In the genomic region with DNA sequence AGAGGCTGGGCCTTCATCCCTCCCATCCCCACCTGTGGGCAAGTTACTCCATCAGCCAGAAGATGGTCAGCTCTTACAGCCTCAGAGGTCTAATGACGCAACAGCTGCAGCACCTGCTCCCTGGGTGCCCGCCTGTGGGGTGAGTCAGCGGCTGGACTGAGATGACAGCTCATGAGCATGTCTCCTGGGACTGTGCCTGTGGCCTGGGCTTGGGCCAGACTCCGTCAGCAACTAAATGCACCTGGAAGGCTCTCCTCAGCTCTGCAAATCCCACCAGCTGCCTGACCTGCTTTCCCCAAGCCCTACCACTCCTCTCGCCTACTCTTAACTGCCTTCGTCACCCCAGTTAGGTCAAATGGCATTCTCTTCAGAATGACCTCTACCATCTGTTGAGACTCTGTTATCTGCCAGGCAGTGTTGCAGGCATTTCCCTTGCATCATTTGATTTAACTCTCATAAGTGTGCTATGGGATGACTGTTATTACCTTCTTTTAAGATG, we compare ENCODE assay signal across 8 cellular contexts. TPM values are rescaled to one million over a fixed set of nuclear protein-coding genes. Genes with fewer than 3 reads are reported as not detected.
A peak's percentile ranks its signal among the peaks of the same experiment; 100 is the strongest.
DNase-seq lines count a peak whose midpoint lies in the region; ATAC-seq, FAIRE-seq and TF ChIP-seq lines count a peak whose summit lies in the region.

No MANE protein-coding gene starts in this region.

- FAIRE-seq in astrocyte (lab: Jason Lieb, UNC), result no peak

- no peaks in the 10 kb centered on the region for H3K4me1 Mint-ChIP-seq in stimulated activated naive CD8-positive, alpha-beta T cell treated with anti-CD3 and anti-CD28 coated beads, Interleukin-15, amount 100 ng/mL, for 72 hours
- H3K4me1 Mint-ChIP-seq in astrocyte (ENCODE audit: low read depth, unreplicated experiment), result peaks cover 16% of the 10 kb centered on the region

- peak; percentile 36 for ATAC-seq in stimulated activated naive CD8-positive, alpha-beta T cell treated with anti-CD3 and anti-CD28 coated beads, Interleukin-15, Interleukin-2, amounts not matched to agents 100 U/mL and 50 U/mL, for 24 hours
- no peak for ATAC-seq in stimulated activated naive CD8-positive, alpha-beta T cell treated with anti-CD3 and anti-CD28 coated beads, Interleukin-15, amount 100 ng/mL, for 72 hours
- ATAC-seq in psoas muscle, result peak; percentile 87 to 95 (median 90)
- no peak for ATAC-seq in GM19324 (IDR thresholded peaks at IDR 0.05; ENCODE audit: low FRiP score, unreplicated experiment)

- TF ChIP-seq CTCF in astrocyte (IDR thresholded peaks at IDR 0.05; ENCODE audit: insufficient read depth, low read depth, low read length), result no peak
- TF ChIP-seq CTCF in psoas muscle (IDR thresholded peaks at IDR 0.05), result no peak

- H3K4me3 Mint-ChIP-seq in stimulated activated naive CD8-positive, alpha-beta T cell treated with anti-CD3 and anti-CD28 coated beads, Interleukin-15, amount 100 ng/mL, for 72 hours, result no peak overlapping the region
- H3K4me3 Mint-ChIP-seq in astrocyte (ENCODE audit: unreplicated experiment), result no peak overlapping the region

- H3K27ac ChIP-seq in astrocyte (ENCODE audit: low read depth, low read length) (peak overlapping the region; percentile 49), psoas muscle (peak overlapping the region; percentile 85)

- peaks cover 18% of the 10 kb centered on the region for H3K4me1 ChIP-seq in astrocyte (ENCODE audit: insufficient read depth, low read length)
- peaks cover 30% of the 10 kb centered on the region for H3K4me1 ChIP-seq in psoas muscle

- no peak overlapping the region for H3K27ac Mint-ChIP-seq in stimulated activated naive CD8-positive, alpha-beta T cell treated with anti-CD3 and anti-CD28 coated beads, Interleukin-15, amount 100 ng/mL, for 72 hours
- H3K27ac Mint-ChIP-seq in astrocyte (ENCODE audit: unreplicated experiment), result peak overlapping the region; percentile 36

- peak overlapping the region; percentile 25 for H3K9ac ChIP-seq in astrocyte (ENCODE audit: low read length)

- H3K27me3 ChIP-seq in astrocyte (ENCODE audit: insufficient read depth, low read length) (no peaks in the 10 kb centered on the region), psoas muscle (ENCODE audit: insufficient read depth in 3 of 3, low read length in 2 of 3) (no peaks in the 10 kb centered on the region)

- intact Hi-C loops in psoas muscle (cut with DNase I), result loop anchor here (1.0 to 5.0 kb wide), 4 partner anchors 41 to 51 kb away; a partner anchor contains a TSS

- no peak overlapping the region for H3K4me3 ChIP-seq in astrocyte (ENCODE audit: insufficient read depth, low read depth, low read length)
- no peak overlapping the region for H3K4me3 ChIP-seq in psoas muscle

- DNase-seq in stimulated activated naive CD8-positive, alpha-beta T cell treated with anti-CD3 and anti-CD28 coated beads, Interleukin-15, Interleukin-2, amounts not matched to agents 100 U/mL and 50 U/mL, for 24 hours, result no peak
- no peak for DNase-seq in stimulated activated naive CD8-positive, alpha-beta T cell treated with anti-CD3 and anti-CD28 coated beads, Interleukin-15, amount 100 ng/mL, for 72 hours
- DNase-seq in HT1080 (ENCODE audit: low read depth), result peak; percentile 98
- peak; percentile 99 for DNase-seq in astrocyte (ENCODE audit: low read depth)
- peak; percentile 90 to 98 for DNase-seq in psoas muscle
- DNase-seq in activated CD4-positive, alpha-beta T cell treated with anti-CD3 and anti-CD28 coated beads for 1 hour, result no peak
- DNase-seq in Ammon's horn (ENCODE audit: low spot score), result no peak

- H3K4me2 ChIP-seq in astrocyte (ENCODE audit: low read length), result peak overlapping the region; percentile 31

- H3K9me3 ChIP-seq in astrocyte (ENCODE audit: insufficient read depth, low read depth, low read length) (peaks cover 4% of the 10 kb centered on the region), psoas muscle (no peaks in the 10 kb centered on the region)

- WGBS in psoas muscle, 3 donors, result 20 to 34% (median 30%) methylated on average over 6 of the region's 6 CpGs

- H3K9me3 Mint-ChIP-seq in stimulated activated naive CD8-positive, alpha-beta T cell treated with anti-CD3 and anti-CD28 coated beads, Interleukin-15, amount 100 ng/mL, for 72 hours, result no peaks in the 10 kb centered on the region
- H3K9me3 Mint-ChIP-seq in astrocyte (ENCODE audit: unreplicated experiment), result peaks cover 19% of the 10 kb centered on the region

- H4K20me1 ChIP-seq in astrocyte (ENCODE audit: insufficient read depth, low read length), result no peaks in the 10 kb centered on the region

- H2AFZ ChIP-seq in astrocyte (ENCODE audit: low read depth, low read length), result no peak overlapping the region

- peaks cover 1% of the 10 kb centered on the region for H3K36me3 Mint-ChIP-seq in astrocyte (ENCODE audit: low read depth, unreplicated experiment)

- no peaks in the 10 kb centered on the region for H3K27me3 Mint-ChIP-seq in stimulated activated naive CD8-positive, alpha-beta T cell treated with anti-CD3 and anti-CD28 coated beads, Interleukin-15, amount 100 ng/mL, for 72 hours
- peaks cover 2% of the 10 kb centered on the region for H3K27me3 Mint-ChIP-seq in astrocyte (ENCODE audit: low read depth, unreplicated experiment)

- H3K79me2 ChIP-seq in astrocyte (ENCODE audit: insufficient read depth, low read length), result no peaks in the 10 kb centered on the region

- H3K36me3 ChIP-seq in astrocyte (ENCODE audit: insufficient read depth, low read length), result no peaks in the 10 kb centered on the region
- H3K36me3 ChIP-seq in psoas muscle (ENCODE audit: insufficient read depth in 1 of 2, low read depth in 1 of 2), result no peaks in the 10 kb centered on the region

RNA-seq across cellular contexts. Expression of a gene that starts 47.7 kb away (rescaled TPM):
- 36.6 and 48.2 TPM in 2 replicates for total RNA-seq in HT1080 (2014; rRNA removed; shearing (Covaris generic))
- polyA plus RNA-seq in HT1080 (2015; cell fraction: cytosol; rRNA removed), result 36.0 and 40.9 TPM in 2 replicates
- 65.5 and 67.1 TPM in 2 replicates for polyA plus RNA-seq in HT1080 (2015; cell fraction: nucleus; rRNA removed)
- total RNA-seq in astrocyte (37.0 and 40.3 TPM in 2 replicates), psoas muscle (100 to 1,000 TPM in 1 of 4 donors, 10 to 100 TPM in 3; 37.0 to 494 (median 96.6) TPM)
- 100 to 1,000 TPM in 1 of 3 donors, 10 to 100 TPM in 2; 43.4 to 115 (median 57.8) TPM for polyA plus RNA-seq in psoas muscle

Comparison
In these comparisons a context has a peak if more than half of its experiments do, and no peak if none do; other contexts are left out.
1. ATAC-seq: peak in stimulated activated naive CD8-positive, alpha-beta T cell treated with anti-CD3 and anti-CD28 coated beads, Interleukin-15, Interleukin-2, amounts not matched to agents 100 U/mL and 50 U/mL, for 24 hours (single experiment) and psoas muscle (4 of 4); none in stimulated activated naive CD8-positive, alpha-beta T cell treated with anti-CD3 and anti-CD28 coated beads, Interleukin-15, amount 100 ng/mL, for 72 hours (single experiment) and GM19324 (single experiment).
2. DNase-seq: peak in HT1080 (single experiment), astrocyte (single experiment) and psoas muscle (2 of 2); none in stimulated activated naive CD8-positive, alpha-beta T cell treated with anti-CD3 and anti-CD28 coated beads, Interleukin-15, Interleukin-2, amounts not matched to agents 100 U/mL and 50 U/mL, for 24 hours (single experiment), stimulated activated naive CD8-positive, alpha-beta T cell treated with anti-CD3 and anti-CD28 coated beads, Interleukin-15, amount 100 ng/mL, for 72 hours (0 of 2), activated CD4-positive, alpha-beta T cell treated with anti-CD3 and anti-CD28 coated beads for 1 hour (single experiment) and Ammon's horn (single experiment).